In the genomic region with DNA sequence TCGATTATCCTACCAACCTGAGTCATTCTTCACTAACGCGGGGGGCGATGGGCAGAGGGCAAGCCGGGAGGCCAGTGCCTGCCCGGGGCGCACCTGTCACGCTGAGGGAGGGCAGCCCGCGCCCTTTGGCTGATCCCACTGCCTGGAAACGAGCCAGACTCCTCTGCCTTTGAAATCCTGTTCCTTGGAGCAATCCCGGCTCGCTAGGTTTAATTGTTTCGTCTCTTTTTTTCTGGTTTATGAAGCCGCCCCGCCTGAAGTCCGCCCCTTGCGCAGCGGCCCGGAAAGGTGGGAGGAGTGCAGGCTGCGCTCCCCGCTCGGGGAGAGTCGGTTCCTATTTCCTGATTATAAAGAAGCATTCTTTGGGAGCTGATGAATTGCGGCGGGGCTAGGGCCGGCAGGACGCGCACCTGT, we compare ENCODE assay signal across 8 cellular contexts.
A peak's percentile ranks its signal among the peaks of the same experiment; 100 is the strongest.
DNase-seq lines count a peak whose midpoint lies in the region; ATAC-seq and TF ChIP-seq lines count a peak whose summit lies in the region.

No MANE protein-coding gene starts in this region.

- H3K79me2 ChIP-seq in mesendoderm (ENCODE audit: control insufficient read depth, insufficient read depth, low read length): no peaks in the 10 kb centered on the region

- peaks cover 6% of the 10 kb centered on the region for H3K4me1 ChIP-seq in CD4-positive, CD25-positive, alpha-beta regulatory T cell (ENCODE audit: control insufficient read depth, insufficient read depth, low read length, poor library complexity, severe bottlenecking)
- H3K4me1 ChIP-seq in mesendoderm (ENCODE audit: control insufficient read depth, low read depth, low read length) (no peaks in the 10 kb centered on the region), aorta (ENCODE audit: control insufficient read depth in 1 of 2, insufficient read depth in 2 of 2, low read length in 2 of 2) (no peaks in the 10 kb centered on the region)

- H2BK120ac ChIP-seq in mesendoderm (ENCODE audit: low read depth, low read length): no peak overlapping the region

- H3K4me2 ChIP-seq in mesendoderm (ENCODE audit: low read length): peak overlapping the region; percentile 11

- H3K9me3 ChIP-seq in CD4-positive, CD25-positive, alpha-beta regulatory T cell (ENCODE audit: control insufficient read depth in 2 of 2, low read length in 2 of 2): no peaks in the 10 kb centered on the region
- H3K9me3 ChIP-seq in aorta (ENCODE audit: control insufficient read depth, low read length): no peaks in the 10 kb centered on the region

- DNase-seq in CD4-positive, CD25-positive, alpha-beta regulatory T cell: peak in 2 of 3 donors; percentile 5 to 35
- DNase-seq in H7 (peak; percentile 93), NCI-H748 (lab: John Stamatoyannopoulos, UW; ENCODE audit: unreplicated experiment) (peak; percentile 84), astrocyte of the spinal cord (ENCODE audit: low read depth, low spot score) (peak; percentile 1), mesendoderm (peak; percentile 23), aorta (no peak)
- DNase-seq in activated CD4-positive, CD25-positive, alpha-beta regulatory T cell (lab: John Stamatoyannopoulos, UW): no peak

- H2BK5ac ChIP-seq in mesendoderm (ENCODE audit: low read length): no peak overlapping the region

- H3K56ac ChIP-seq in mesendoderm (ENCODE audit: low read length): peak overlapping the region; percentile 42

- H3K36me3 ChIP-seq in CD4-positive, CD25-positive, alpha-beta regulatory T cell (ENCODE audit: control insufficient read depth, insufficient read depth, low read length): no peaks in the 10 kb centered on the region
- no peaks in the 10 kb centered on the region for H3K36me3 ChIP-seq in H7 (replicated peaks; ENCODE audit: control insufficient read depth, insufficient read depth, low read length)
- H3K36me3 ChIP-seq in mesendoderm (ENCODE audit: control insufficient read depth, insufficient read depth, low read length): no peaks in the 10 kb centered on the region
- H3K36me3 ChIP-seq in aorta (ENCODE audit: control insufficient read depth in 1 of 2, insufficient read depth in 2 of 2, low read length in 1 of 2): no peaks in the 10 kb centered on the region

- no peak for ATAC-seq in CD4-positive, CD25-positive, alpha-beta regulatory T cell (ENCODE audit: low read depth in 2 of 2)
- ATAC-seq in aorta (ENCODE audit: low FRiP score) (peak; percentile 29), HG03521 (IDR thresholded peaks at IDR 0.05; ENCODE audit: unreplicated experiment) (no peak)

- H3K79me1 ChIP-seq in mesendoderm (ENCODE audit: low read length): no peaks in the 10 kb centered on the region

- in situ Hi-C loops in astrocyte of the spinal cord (cut with HindIII; ENCODE audit: low sequenced_read_pairs): no loop called here

- no peak overlapping the region for H3K9ac ChIP-seq in mesendoderm (ENCODE audit: low read length)

- no peak overlapping the region for H3K4ac ChIP-seq in mesendoderm (ENCODE audit: low read depth, low read length)

- WGBS in mesendoderm (ENCODE audit: extremely low coverage, insufficient coverage, low lambda C conversion rate): no CpG with 5 or more reads among the region's 29 CpGs
- 0 to 15% methylated on average over 28 to 29 of the region's 29 CpGs for WGBS in aorta, 2 donors

- H4K8ac ChIP-seq in mesendoderm (ENCODE audit: low read depth, low read length): no peak overlapping the region

- H2BK15ac ChIP-seq in mesendoderm (replicated peaks; ENCODE audit: low read depth): no peak overlapping the region

- H3K23ac ChIP-seq in mesendoderm (ENCODE audit: low read length): no peak overlapping the region

- peaks cover 5 to 17% (median 8%) of the 10 kb centered on the region in 4 donors for H3K4me1 Mint-ChIP-seq in CD4-positive, CD25-positive, alpha-beta regulatory T cell

- no peak overlapping the region for H4K5ac ChIP-seq in mesendoderm (ENCODE audit: low read length)

- no peaks in the 10 kb centered on the region for H3K27me3 ChIP-seq in CD4-positive, CD25-positive, alpha-beta regulatory T cell (ENCODE audit: control insufficient read depth, insufficient read depth, low read length)
- peaks cover 3% of the 10 kb centered on the region; the same call in 1 of the 2 replicates for H3K27me3 ChIP-seq in H7 (ENCODE audit: control insufficient read depth, insufficient read depth, low read length)
- no peaks in the 10 kb centered on the region for H3K27me3 ChIP-seq in mesendoderm (ENCODE audit: insufficient read depth, low read length, poor library complexity)
- no peaks in the 10 kb centered on the region for H3K27me3 ChIP-seq in aorta (ENCODE audit: control insufficient read depth in 1 of 2, insufficient read depth in 2 of 2, low read length in 1 of 2)

- H3K27ac ChIP-seq in CD4-positive, CD25-positive, alpha-beta regulatory T cell (ENCODE audit: insufficient read depth, low read length, poor library complexity, severe bottlenecking): no peak overlapping the region
- H3K27ac ChIP-seq in mesendoderm (ENCODE audit: low read depth, low read length): no peak overlapping the region
- no peak overlapping the region for H3K27ac ChIP-seq in aorta (ENCODE audit: low read depth in 1 of 2, low read length in 2 of 2)

- H3K4me3 ChIP-seq in CD4-positive, CD25-positive, alpha-beta regulatory T cell (ENCODE audit: low read depth, low read length): peak overlapping the region; percentile 31
- peak overlapping the region; percentile 41 for H3K4me3 ChIP-seq in H7 (ENCODE audit: insufficient read depth, low read depth, low read length)
- H3K4me3 ChIP-seq in astrocyte of the spinal cord (ENCODE audit: low read depth, low read length): no peak overlapping the region
- no peak overlapping the region for H3K4me3 ChIP-seq in mesendoderm (ENCODE audit: low read length)
- peak overlapping the region in 1 of 2 donors; percentile 16 for H3K4me3 ChIP-seq in aorta (ENCODE audit: low read length in 2 of 2)

- peak overlapping the region; percentile 83 to 90 (median 86) for H3K4me3 Mint-ChIP-seq in CD4-positive, CD25-positive, alpha-beta regulatory T cell

- no peak overlapping the region for H2AK5ac ChIP-seq in mesendoderm (ENCODE audit: low read length)

- no peak for TF ChIP-seq CTCF in astrocyte of the spinal cord (IDR thresholded peaks at IDR 0.05; ENCODE audit: low read depth, low read length)

- H3K27me3 Mint-ChIP-seq in CD4-positive, CD25-positive, alpha-beta regulatory T cell: no peaks in the 10 kb centered on the region

- intact Hi-C loops in aorta (cut with DNase I): no loop called here

- H3K18ac ChIP-seq in mesendoderm (ENCODE audit: low read length): no peak overlapping the region

- peaks cover 3% of the 10 kb centered on the region for H3K36me3 Mint-ChIP-seq in CD4-positive, CD25-positive, alpha-beta regulatory T cell

- H3K9me3 Mint-ChIP-seq in CD4-positive, CD25-positive, alpha-beta regulatory T cell: peaks cover 0 to 7% (median 1%) of the 10 kb centered on the region in 7 donors

- peak overlapping the region in 2 of 3 donors; percentile 45 to 79 for H3K27ac Mint-ChIP-seq in CD4-positive, CD25-positive, alpha-beta regulatory T cell

Comparison
In these comparisons a context has a peak if more than half of its experiments do, and no peak if none do; other contexts are left out.
1. DNase-seq: peak in CD4-positive, CD25-positive, alpha-beta regulatory T cell (2 of 3), H7 (single experiment), NCI-H748 (single experiment), astrocyte of the spinal cord (single experiment) and mesendoderm (single experiment); none in aorta (0 of 2) and activated CD4-positive, CD25-positive, alpha-beta regulatory T cell (0 of 4).
2. H3K4me3 ChIP-seq: peak in CD4-positive, CD25-positive, alpha-beta regulatory T cell (single experiment) and H7 (single experiment); none in astrocyte of the spinal cord (single experiment) and mesendoderm (single experiment).